Comparison of ENCODE assay signal across 1 cellular context in the genomic region with DNA sequence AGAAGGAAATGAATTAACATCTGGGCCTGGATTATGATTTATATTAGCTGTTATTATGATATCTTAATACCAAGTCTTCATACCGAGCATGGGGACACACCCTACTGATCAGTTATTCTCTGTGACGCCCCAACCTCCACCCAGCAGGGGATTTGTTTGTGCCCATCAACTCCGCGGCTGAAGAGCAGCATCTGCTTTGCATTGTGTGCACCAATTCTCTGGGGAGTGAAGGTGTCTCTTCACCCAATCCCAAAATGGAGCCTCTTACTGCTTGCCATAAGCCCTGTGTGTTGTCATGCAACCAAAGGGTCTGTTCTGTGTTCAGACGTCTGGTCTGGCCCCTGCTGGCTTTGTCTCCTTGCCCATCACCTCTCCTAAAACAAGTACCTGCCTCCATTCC.
A peak's percentile ranks its signal among the peaks of the same experiment; 100 is the strongest.
TF ChIP-seq lines count a peak whose summit lies in the region.

No MANE protein-coding gene starts in this region.

TF ChIP-seq in HepG2, 621 proteins besides CTCF, POLR2A, EP300 and RAD21 (continued from another document):
- no peak for TF ChIP-seq YEATS4 (CRISPR knock-in tag; IDR thresholded peaks at IDR 0.05; ENCODE audit: borderline replicate concordance)
- TF ChIP-seq, protein P1, sequence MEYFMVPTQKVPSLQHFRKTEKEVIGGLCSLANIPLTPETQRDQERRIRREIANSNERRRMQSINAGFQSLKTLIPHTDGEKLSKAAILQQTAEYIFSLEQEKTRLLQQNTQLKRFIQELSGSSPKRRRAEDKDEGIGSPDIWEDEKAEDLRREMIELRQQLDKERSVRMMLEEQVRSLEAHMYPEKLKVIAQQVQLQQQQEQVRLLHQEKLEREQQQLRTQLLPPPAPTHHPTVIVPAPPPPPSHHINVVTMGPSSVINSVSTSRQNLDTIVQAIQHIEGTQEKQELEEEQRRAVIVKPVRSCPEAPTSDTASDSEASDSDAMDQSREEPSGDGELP (IDR thresholded peaks at IDR 0.05; ENCODE audit: borderline replicate concordance, low read depth): no peak
- 0 out of 2 replicates have a peak, but pooled peaks have one; percentile 25 for TF ChIP-seq ZBTB7A (CRISPR knock-in tag; IDR thresholded peaks at IDR 0.05)
- TF ChIP-seq EED (CRISPR knock-in tag; IDR thresholded peaks at IDR 0.05): no peak
- TF ChIP-seq, protein P2, sequence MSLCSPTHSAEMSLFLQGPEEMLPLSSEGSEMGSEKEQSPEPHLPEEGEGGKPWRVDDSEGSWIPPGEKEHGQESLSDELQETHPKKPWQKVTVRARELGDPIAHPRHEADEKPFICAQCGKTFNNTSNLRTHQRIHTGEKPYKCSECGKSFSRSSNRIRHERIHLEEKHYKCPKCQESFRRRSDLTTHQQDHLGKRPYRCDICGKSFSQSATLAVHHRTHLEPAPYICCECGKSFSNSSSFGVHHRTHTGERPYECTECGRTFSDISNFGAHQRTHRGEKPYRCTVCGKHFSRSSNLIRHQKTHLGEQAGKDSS (CRISPR knock-in tag; IDR thresholded peaks at IDR 0.05; ENCODE audit: borderline replicate concordance, low read depth): no peak
